Comparison of ENCODE assay signal across 1 cellular context in genomic region chr9:98851730-98852462, GRCh38.
A peak's percentile ranks its signal among the peaks of the same experiment; 100 is the strongest.
TF ChIP-seq lines count a peak whose summit lies in the region.

No MANE protein-coding gene starts in this region.

TF ChIP-seq in K562, 482 proteins besides CTCF, POLR2A, EP300 and RAD21 (continued from another document and continues in another):
- TF ChIP-seq E2F1 (CRISPR knock-in tag; IDR thresholded peaks at IDR 0.05) (no peak), STAT5A (IDR thresholded peaks at IDR 0.05; ENCODE audit: borderline replicate concordance, low read length) (peak; percentile 97), BRF1 (IDR thresholded peaks at IDR 0.05; ENCODE audit: borderline replicate concordance, extremely low read depth, insufficient read length) (no peak), NRF1 (conservative IDR thresholded peaks at IDR 0.05 in 1 of 2, IDR thresholded peaks at IDR 0.05 in 1 of 2) (0 out of 4 replicates have a peak, but pooled peaks of 1 of the 2 experiments have one; percentile 15), U2AF1 (optimal IDR thresholded peaks at IDR 0.05; ENCODE audit: low read depth, low read length) (no peak), MLLT1 (IDR thresholded peaks at IDR 0.05) (no peak), XRCC4 (IDR thresholded peaks at IDR 0.05; ENCODE audit: extremely low read depth, insufficient read depth, insufficient read length) (no peak), NFE2 (IDR thresholded peaks at IDR 0.05; ENCODE audit: low read depth) (no peak), CTCFL (IDR thresholded peaks at IDR 0.05; ENCODE audit: borderline replicate concordance, insufficient read depth, low read depth, low read length, poor library complexity, severe bottlenecking) (no peak), VEZF1 (CRISPR knock-in tag; IDR thresholded peaks at IDR 0.05) (peak; percentile 78), ARID2 (IDR thresholded peaks at IDR 0.05) (no peak), ZNF76 (CRISPR knock-in tag; IDR thresholded peaks at IDR 0.05; ENCODE audit: borderline replicate concordance) (peak; percentile 97), ZNF239 (CRISPR knock-in tag; IDR thresholded peaks at IDR 0.05) (peak; percentile 93), POLR3A (IDR thresholded peaks at IDR 0.05; ENCODE audit: borderline replicate concordance, extremely low read depth, insufficient read depth, insufficient read length) (no peak), BHLHE40 (IDR thresholded peaks at IDR 0.05; ENCODE audit: low read length) (no peak), CTBP1 (IDR thresholded peaks at IDR 0.05; ENCODE audit: borderline replicate concordance) (peak; percentile 35; the same call in 1 of the 2 replicates), TRIM28 (IDR thresholded peaks at IDR 0.05) (no peak), HMGN3 (IDR thresholded peaks at IDR 0.05; ENCODE audit: borderline replicate concordance, extremely low read depth, insufficient read length, low read depth, low read length) (no peak), ELK3 (CRISPR knock-in tag; IDR thresholded peaks at IDR 0.05) (no peak), MTA3 (IDR thresholded peaks at IDR 0.05; ENCODE audit: borderline replicate concordance) (peak; percentile 15; the same call in 1 of the 2 replicates), RERE (CRISPR knock-in tag; IDR thresholded peaks at IDR 0.05; ENCODE audit: borderline replicate concordance) (no peak), SNAPC5 (CRISPR knock-in tag; IDR thresholded peaks at IDR 0.05) (peak; percentile 60; the same call in 1 of the 2 replicates), PBX2 (CRISPR knock-in tag; IDR thresholded peaks at IDR 0.05; ENCODE audit: low read depth) (no peak), PBX2 (tag; conservative IDR thresholded peaks at IDR 0.05; ENCODE audit: low read depth) (peak; percentile 3; the same call in 1 of the 2 replicates), CCAR2 (IDR thresholded peaks at IDR 0.05; ENCODE audit: low read depth, low read length) (no peak), C11orf30 (IDR thresholded peaks at IDR 0.05; ENCODE audit: low read depth) (no peak; the same call in 1 of the 2 replicates), ZNF518B (CRISPR knock-in tag; IDR thresholded peaks at IDR 0.05) (no peak), PTTG1 (tag; IDR thresholded peaks at IDR 0.05; ENCODE audit: low read depth) (peak; percentile 96), CAMTA2 (CRISPR knock-in tag; conservative IDR thresholded peaks at IDR 0.05) (no peak), ZNF3 (CRISPR knock-in tag; IDR thresholded peaks at IDR 0.05) (no peak), JUNB (CRISPR knock-in tag; conservative IDR thresholded peaks at IDR 0.05) (no peak; the same call in 1 of the 2 replicates), ZNF778 (CRISPR knock-in tag; IDR thresholded peaks at IDR 0.05) (no peak), SIX5 (IDR thresholded peaks at IDR 0.05; ENCODE audit: borderline replicate concordance in 1 of 2, insufficient read depth in 1 of 2, low read depth in 1 of 2, low read length in 2 of 2) (no peak), SETDB1 (IDR thresholded peaks at IDR 0.05; ENCODE audit: low read length) (no peak), TAF15 (IDR thresholded peaks at IDR 0.05; ENCODE audit: low read depth, low read length) (no peak), ZNF347 (CRISPR knock-in tag; IDR thresholded peaks at IDR 0.05; ENCODE audit: low read depth) (peak; percentile 64; the same call in 1 of the 2 replicates)
